8 cellular contexts compared by ENCODE assay signal in the genomic region with DNA sequence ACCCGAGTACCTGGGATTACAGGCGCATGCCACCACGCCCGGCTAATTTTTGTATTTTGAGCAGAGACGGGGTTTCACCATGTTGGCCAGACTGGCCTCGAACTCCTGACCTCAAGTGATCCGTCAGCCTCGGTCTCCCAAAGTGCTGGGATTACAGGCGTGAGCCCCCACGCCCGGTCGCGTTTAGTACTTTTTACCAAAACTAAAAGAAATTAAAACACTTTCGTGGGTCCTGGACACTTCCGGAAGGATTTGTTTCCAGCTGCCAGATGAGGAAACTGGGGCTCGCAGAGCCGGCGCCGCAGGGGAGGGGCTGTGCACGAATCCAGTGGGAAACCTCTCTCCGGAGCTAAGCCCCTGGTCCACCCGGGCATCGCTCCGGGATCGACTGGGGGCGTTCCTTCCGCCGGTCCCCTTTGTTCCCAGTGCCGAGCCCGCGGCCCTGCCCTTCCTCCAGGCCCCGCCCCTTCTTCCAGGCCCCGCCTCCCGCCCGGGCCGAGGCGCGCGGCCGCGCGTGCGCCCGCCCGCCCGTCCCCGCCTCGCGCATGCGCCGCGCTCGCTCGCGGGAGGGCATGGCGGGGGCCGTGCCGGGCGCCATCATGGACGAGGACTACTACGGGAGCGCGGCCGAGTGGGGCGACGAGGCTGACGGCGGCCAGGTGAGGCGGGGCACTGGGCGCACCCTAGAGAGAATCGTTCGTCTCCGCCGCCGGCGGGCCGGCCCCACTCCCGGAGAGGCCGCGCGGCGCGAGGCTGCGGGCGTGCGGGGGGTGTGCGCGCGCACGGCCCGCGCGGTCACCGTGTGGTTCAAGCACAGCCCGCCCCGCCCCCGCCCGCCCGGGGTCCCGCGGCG. TPM values are rescaled to one million over a fixed set of nuclear protein-coding genes. Genes with fewer than 3 reads are reported as not detected.
DNase-seq lines count a peak whose midpoint lies in the region; TF ChIP-seq lines count a peak whose summit lies in the region.

NELFCD (plus strand) TSS at position 546 of the 853 bp plus-strand sequence; CDS start at position 600, 54 bp downstream.

- H3K36me3 ChIP-seq in Loucy (ENCODE audit: insufficient read depth, low read length) (no peaks in the 10 kb centered on the region), SJCRH30 (peaks cover 18% of the 10 kb centered on the region), neuron (ENCODE audit: insufficient read depth, low read length) (peaks cover 4% of the 10 kb centered on the region)

- H3K79me2 ChIP-seq in Loucy (ENCODE audit: insufficient read depth, low read length): peaks cover 48% of the 10 kb centered on the region

- no peaks in the 10 kb centered on the region for H3F3A ChIP-seq in Loucy (ENCODE audit: low read depth)

- H3K4me3 ChIP-seq in Loucy (ENCODE audit: low read length, poor library complexity, severe bottlenecking) (peak within 1 kb of the TSS; percentile 83), SJCRH30 (peak within 1 kb of the TSS; percentile 84), neuron (ENCODE audit: low read length) (peak within 1 kb of the TSS; percentile 72)

- no peaks in the 10 kb centered on the region for H3K27me3 ChIP-seq in Loucy (ENCODE audit: insufficient read depth, low read length, poor library complexity, severe bottlenecking)
- no peaks in the 10 kb centered on the region for H3K27me3 ChIP-seq in SJCRH30
- no peaks in the 10 kb centered on the region for H3K27me3 ChIP-seq in neuron (ENCODE audit: insufficient read depth, low read length)

- TF ChIP-seq CTCF in Loucy (conservative IDR thresholded peaks at IDR 0.05; ENCODE audit: low read length): no peak

- H3K4me1 ChIP-seq in Loucy (ENCODE audit: insufficient read depth, low read length, poor library complexity, severe bottlenecking) (peaks cover 24% of the 10 kb centered on the region), SJCRH30 (peaks cover 7% of the 10 kb centered on the region), neuron (ENCODE audit: insufficient read depth, low read length) (no peaks in the 10 kb centered on the region)

- peaks cover 18% of the 10 kb centered on the region for H4K20me1 ChIP-seq in Loucy (ENCODE audit: insufficient read depth, low read length, poor library complexity, severe bottlenecking)

- peak within 1 kb of the TSS; percentile 82 for H3K9ac ChIP-seq in Loucy (ENCODE audit: low read depth, low read length, poor library complexity, severe bottlenecking)

- peak within 1 kb of the TSS; percentile 76 for H3K4me2 ChIP-seq in Loucy (ENCODE audit: low read depth, low read length, poor library complexity, severe bottlenecking)

- peak; percentile 85 for DNase-seq in EH (ENCODE audit: low read depth)
- DNase-seq in H4 (ENCODE audit: low spot score): peak; percentile 60
- peak; percentile 98 for DNase-seq in SJCRH30
- DNase-seq in activated gamma-delta T cell treated with anti-CD3 and anti-CD28 coated beads, Interleukin-2, amount 50 U/mL, for 16 hours (ENCODE audit: low read depth): peak; percentile 75
- DNase-seq in foreskin melanocyte: peak; percentile 54
- peak; percentile 53 for DNase-seq in stromal cell of bone marrow (ENCODE audit: low read depth)

- peak within 1 kb of the TSS; percentile 58 for H3K27ac ChIP-seq in SJCRH30

- H3K9me2 ChIP-seq in Loucy (replicated peaks; ENCODE audit: low read depth, low read length): no peaks in the 10 kb centered on the region

- no peaks in the 10 kb centered on the region for H3K9me3 ChIP-seq in Loucy (ENCODE audit: insufficient read depth, low read depth, low read length)
- H3K9me3 ChIP-seq in SJCRH30 (replicated peaks): peaks cover 5% of the 10 kb centered on the region; the same call in 1 of the 2 replicates
- peaks cover 2% of the 10 kb centered on the region for H3K9me3 ChIP-seq in neuron (ENCODE audit: low read length)

- H2AFZ ChIP-seq in Loucy (ENCODE audit: low read length) (peak within 1 kb of the TSS; percentile 96), neuron (ENCODE audit: low read depth, low read length) (peak within 1 kb of the TSS; percentile 62)

RNA-seq across cellular contexts. Expression of gene NELFCD, which starts in this region (rescaled TPM):
- 19.0 and 44.2 TPM in 2 replicates for total RNA-seq in H4 (2014; rRNA removed; shearing (Covaris generic))
- total RNA-seq in SJCRH30 (2014; rRNA removed; shearing (Covaris generic)): 239 and 255 TPM in 2 replicates

Comparison
In these comparisons a context has a peak if more than half of its experiments do, and no peak if none do; other contexts are left out.
1. Peak in every context shown above with its lines: DNase-seq, H3K4me3 ChIP-seq and H3K27ac ChIP-seq.